In genomic region chr13:30153871-30154426, GRCh38 we compare ENCODE assay signal across 14 cellular contexts.
DNase-seq lines count a peak whose midpoint lies in the region; ATAC-seq, FAIRE-seq and TF ChIP-seq lines count a peak whose summit lies in the region.
"Had no signal": no experiment of that assay in that cellular context is flagged by ENCODE, and none has a peak within 500 bp of the region (broad histone marks: within the 10 kb centered on the region; RNA-seq: fewer than 3 reads in every experiment).

No MANE protein-coding gene starts in this region.

- DNase-seq in HK-2 (ENCODE audit: unreplicated experiment) (peak; percentile 49), ecto neural progenitor cell (ENCODE audit: low spot score) (peak; percentile 67), nephron progenitor cell (peak; percentile 52), GM12891 (ENCODE audit: insufficient read length, low spot score) (no peak), H54 (ENCODE audit: insufficient read length, low spot score) (no peak)
- DNase-seq: activated T-cell treated with anti-CD3 and anti-CD28 coated beads, Interleukin-2, amount 50 U/mL, for 72 hours; COR-L47; left ventricle myocardium superior; NCI-H1436 treated with DMSO at 0.1 percent for 48 hours; RPMI8226 had no signal

- no peaks in the 10 kb centered on the region for H3K36me3 Mint-ChIP-seq in nephron progenitor cell (ENCODE audit: low read depth)

- H3K27ac ChIP-seq in BLaER1 treated with 17β-estradiol and CSF1 and Interleukin-3, amounts not matched to agents 10 nM and 100 nM = peak overlapping the region in 3 of 11 experiments; percentile 30 to 38 (median 36); a peak in 3 of 22 replicates
- H3K27ac ChIP-seq: suprapubic skin had no signal

- no peak for FAIRE-seq in GM12891 (lab: Jason Lieb, UNC)
- no peak for FAIRE-seq in H54 (lab: Jason Lieb, UNC)

- H3K4me3 ChIP-seq in BLaER1 treated with 17β-estradiol and CSF1 and Interleukin-3, amounts not matched to agents 10 nM and 100 nM = peak overlapping the region; percentile 20 to 54 (median 36); a peak in 16 of 20 replicates
- H3K4me3 ChIP-seq: suprapubic skin had no signal

- H3K27me3 ChIP-seq in BLaER1 treated with 17β-estradiol and CSF1 and Interleukin-3, amounts not matched to agents 10 nM and 100 nM = peaks cover 0 to 50% (median 3%) of the 10 kb centered on the region in 11 experiments; a peak in 8 of 22 replicates

- peaks cover 5% of the 10 kb centered on the region for H3K27me3 Mint-ChIP-seq in nephron progenitor cell (ENCODE audit: low read depth, poor library complexity)

- no peak for TF ChIP-seq POLR2A in GM12891 (IDR thresholded peaks at IDR 0.05; ENCODE audit: low read depth, low read length)
- TF ChIP-seq POLR2A in H54 (IDR thresholded peaks at IDR 0.05; ENCODE audit: low read depth, low read length) = no peak

- no peaks in the 10 kb centered on the region for H3K9me3 ChIP-seq in BLaER1 treated with 17β-estradiol and CSF1 and Interleukin-3, amounts not matched to agents 10 nM and 100 nM (replicated peaks in 1 of 11)
- H3K9me3 ChIP-seq: suprapubic skin had no signal

- H3K9ac ChIP-seq in BLaER1 treated with 17β-estradiol and CSF1 and Interleukin-3, amounts not matched to agents 10 nM and 100 nM = peak overlapping the region in 6 of 11 experiments; percentile 9 to 63 (median 44); a peak in 9 of 22 replicates

- TF ChIP-seq CTCF in nephron progenitor cell (IDR thresholded peaks at IDR 0.05) = no peak

- H4K20me1 ChIP-seq in BLaER1 treated with 17β-estradiol and CSF1 and Interleukin-3, amounts not matched to agents 10 nM and 100 nM = no peaks in the 10 kb centered on the region; a peak in 1 of 22 replicates

- no peaks in the 10 kb centered on the region for H3K36me3 ChIP-seq in BLaER1 treated with 17β-estradiol and CSF1 and Interleukin-3, amounts not matched to agents 10 nM and 100 nM
- H3K36me3 ChIP-seq: suprapubic skin had no signal

- no peaks in the 10 kb centered on the region for H3K9me3 Mint-ChIP-seq in nephron progenitor cell
- H3K9me3 Mint-ChIP-seq: activated T-cell treated with anti-CD3 and anti-CD28 coated beads, Interleukin-2, amount 50 U/mL, for 72 hours had no signal

- H3K4me2 ChIP-seq in BLaER1 treated with 17β-estradiol and CSF1 and Interleukin-3, amounts not matched to agents 10 nM and 100 nM = peak overlapping the region; percentile 82 to 98 (median 92)

- peaks cover 85% of the 10 kb centered on the region for H3K4me1 Mint-ChIP-seq in nephron progenitor cell

- peak overlapping the region; percentile 18 for H3K4me3 Mint-ChIP-seq in nephron progenitor cell
- H3K4me3 Mint-ChIP-seq: activated T-cell treated with anti-CD3 and anti-CD28 coated beads, Interleukin-2, amount 50 U/mL, for 72 hours had no signal

- H3K27ac Mint-ChIP-seq in nephron progenitor cell = no peak overlapping the region
- H3K27ac Mint-ChIP-seq: activated T-cell treated with anti-CD3 and anti-CD28 coated beads, Interleukin-2, amount 50 U/mL, for 72 hours had no signal

- no peak for ATAC-seq in GM18909 (IDR thresholded peaks at IDR 0.05; ENCODE audit: poor library complexity, unreplicated experiment)
- no peak for ATAC-seq in HG03097 (IDR thresholded peaks at IDR 0.05; ENCODE audit: low FRiP score, unreplicated experiment)
- ATAC-seq: activated T-cell treated with anti-CD3 and anti-CD28 coated beads, Interleukin-2, amount 50 U/mL, for 72 hours; left ventricle myocardium superior had no signal

- peaks cover 16 to 100% (median 86%) of the 10 kb centered on the region in 10 experiments for H3K4me1 ChIP-seq in BLaER1 treated with 17β-estradiol and CSF1 and Interleukin-3, amounts not matched to agents 10 nM and 100 nM
- H3K4me1 ChIP-seq: suprapubic skin had no signal

TF ChIP-seq in GM12891, 5 proteins besides CTCF, POLR2A, EP300 and RAD21:
- TF ChIP-seq POLR2AphosphoS5 (IDR thresholded peaks at IDR 0.05; ENCODE audit: low read depth, low read length) = no peak
- TF ChIP-seq POU2F2 (IDR thresholded peaks at IDR 0.05; ENCODE audit: low read depth, low read length) = no peak
- no peak for TF ChIP-seq TAF1 (IDR thresholded peaks at IDR 0.05; ENCODE audit: low read depth, low read length)
- no peak for TF ChIP-seq PAX5 (IDR thresholded peaks at IDR 0.05; ENCODE audit: insufficient read depth, low read length, severe bottlenecking)

Comparison
In these comparisons a context has a peak if more than half of its experiments do, and no peak if none do; other contexts are left out.
1. DNase-seq: peak in HK-2 (single experiment), ecto neural progenitor cell (single experiment) and nephron progenitor cell (single experiment); none in GM12891 (single experiment) and H54 (single experiment).